In genomic region chr12:66456622-66457021, GRCh38 we compare ENCODE assay signal across 28 cellular contexts.
"Had no signal": no experiment of that assay in that cellular context is flagged by ENCODE, and none has a peak within 500 bp of the region (broad histone marks: within the 10 kb centered on the region; RNA-seq: fewer than 3 reads in every experiment).

No MANE protein-coding gene starts in this region.

- DNase-seq: immature natural killer cell; kidney; left colon; left ventricle myocardium inferior; mesendoderm; naive B cell; natural killer cell; nephron progenitor cell; occipital lobe; psoas muscle; right lobe of liver; stimulated activated CD4-positive, alpha-beta T cell treated with anti-CD3 and anti-CD28 coated beads, Interleukin-1b, Interleukin-23, amount 100 ng/mL, for 48 hours; stimulated activated CD4-positive, alpha-beta T cell treated with anti-CD3 and anti-CD28 coated beads, Interleukin-2, amount 100 ng/mL, for 48 hours; stimulated activated CD4-positive, alpha-beta T cell treated with anti-CD3 and anti-CD28 coated beads, Interleukin-4, amount 100 ng/mL, for 4 hours; stimulated activated CD8-positive, alpha-beta memory T cell treated with anti-CD3 and anti-CD28 coated beads, Interleukin-4, amount 100 ng/mL, for 48 hours; stimulated activated naive CD4-positive, alpha-beta T cell treated with Interleukin-2 at 50 U/mL for 16 hours; stimulated activated naive CD8-positive, alpha-beta T cell treated with anti-CD3 and anti-CD28 coated beads, Interleukin-15, amount 100 ng/mL, for 72 hours; substantia nigra; uterus had no signal

- H2AFZ ChIP-seq: neural progenitor cell, parathyroid adenoma had no signal

- H3K9ac ChIP-seq: neural progenitor cell, parathyroid adenoma had no signal

- H3K27ac ChIP-seq: left ventricle myocardium inferior, neural progenitor cell, neutrophil, parathyroid adenoma, psoas muscle, right atrium auricular region, right lobe of liver, tibial nerve, uterus had no signal

- H3K9me3 ChIP-seq: left ventricle myocardium inferior, neutrophil, psoas muscle, right atrium auricular region, right lobe of liver, tibial nerve, uterus had no signal

- H3K4me2 ChIP-seq: neural progenitor cell, smooth muscle cell had no signal

- H3K27me3 ChIP-seq: neural progenitor cell, neutrophil, right atrium auricular region, right lobe of liver, tibial nerve, uterus had no signal

- H3K79me2 ChIP-seq: parathyroid adenoma had no signal

- FAIRE-seq: islet of Langerhans had no signal

- H3K36me3 ChIP-seq: left ventricle myocardium inferior, neural progenitor cell, neutrophil, right atrium auricular region, right lobe of liver, tibial nerve, uterus had no signal

- H3K4me1 ChIP-seq: left ventricle myocardium inferior, parathyroid adenoma, psoas muscle, right atrium auricular region, right lobe of liver, tibial nerve, uterus had no signal

- H3K4me3 ChIP-seq: left ventricle myocardium inferior, lung, neural progenitor cell, psoas muscle, right atrium auricular region, right lobe of liver, smooth muscle cell, tibial nerve, uterus had no signal

- ATAC-seq: left colon; natural killer cell; psoas muscle; right lobe of liver; stimulated activated memory B cell treated with anti-CD40 and anti-IgM and Interleukin-4, amounts not matched to agents 10 μg/mL and 1 μg/mL and 100 μg/mL, for 72 hours; stimulated activated naive CD8-positive, alpha-beta T cell treated with anti-CD3 and anti-CD28 coated beads, Interleukin-15, amount 100 ng/mL, for 72 hours had no signal
